In genomic region chr19:46016426-46017094, GRCh38 we compare ENCODE assay signal across 8 cellular contexts. TPM values are rescaled to one million over a fixed set of nuclear protein-coding genes. Genes with fewer than 3 reads are reported as not detected.
DNase-seq lines count a peak whose midpoint lies in the region; ATAC-seq, FAIRE-seq and TF ChIP-seq lines count a peak whose summit lies in the region.

No MANE protein-coding gene starts in this region.

- H3K4me3 ChIP-seq in SK-N-MC: peak overlapping the region; percentile 52
- peak overlapping the region; percentile 38 to 60 (median 54) for H3K4me3 ChIP-seq in pancreas
- H3K4me3 ChIP-seq in thymus (ENCODE audit: low read length): peak overlapping the region; percentile 61

- H3K9ac ChIP-seq in SK-N-MC (ENCODE audit: insufficient read length): no peak overlapping the region

- no peak overlapping the region for H3K27ac ChIP-seq in SK-N-MC
- H3K27ac ChIP-seq in pancreas: no peak overlapping the region
- no peak overlapping the region for H3K27ac ChIP-seq in thymus (ENCODE audit: low read depth)

- intact Hi-C loops in head of caudate nucleus (cut with DNase I) (loop anchor here (10.0 kb wide), 1 partner anchor 132 kb away; the partner anchor contains the start of gene IRF2BP1), pancreas (cut with DNase I) (loop anchor here in 2 of 3 donors (5.0 to 10.0 kb wide), 2 partner anchors 199 to 202 kb away; partner anchors contain the start of gene RSPH6A (in 2 of the 2))

- DNase-seq in SKM-1 treated with dmso at 0.1 percent for 144 hours (lab: John Stamatoyannopoulos, UW; ENCODE audit: unreplicated experiment) (peak; percentile 15), SKM-1 (lab: John Stamatoyannopoulos, UW; ENCODE audit: unreplicated experiment) (no peak), LoVo (ENCODE audit: low spot score) (peak; percentile 86), SK-N-MC (ENCODE audit: low read depth, low spot score) (no peak), head of caudate nucleus (peak in 41 of 42 donors; percentile 52 to 92 (median 82)), pancreas (peak; percentile 73 to 92 (median 88))
- peak; percentile 81 for DNase-seq in activated naive CD4-positive, alpha-beta T cell treated with anti-CD3 and anti-CD28 coated beads, Interleukin-2, amount 50 U/mL, for 16 hours

- 0 to 1% methylated on average over 47 to 48 of the region's 48 CpGs for WGBS in pancreas, 2 donors
- 2% methylated on average over 48 of the region's 48 CpGs for WGBS in thymus

- H3K27me3 ChIP-seq in pancreas (no peaks in the 10 kb centered on the region), thymus (ENCODE audit: control insufficient read depth, insufficient read depth) (peaks cover 30% of the 10 kb centered on the region)

- no peaks in the 10 kb centered on the region for H3K36me3 ChIP-seq in SK-N-MC (ENCODE audit: insufficient read depth, low read length)
- H3K36me3 ChIP-seq in pancreas: no peaks in the 10 kb centered on the region
- no peaks in the 10 kb centered on the region for H3K36me3 ChIP-seq in thymus (ENCODE audit: control insufficient read depth, insufficient read depth)

- H3K9me3 ChIP-seq in SK-N-MC (ENCODE audit: low read depth, low read length): no peaks in the 10 kb centered on the region
- no peaks in the 10 kb centered on the region for H3K9me3 ChIP-seq in pancreas
- H3K9me3 ChIP-seq in thymus (ENCODE audit: control insufficient read depth): peaks cover 2% of the 10 kb centered on the region

- TF ChIP-seq CTCF in pancreas (IDR thresholded peaks at IDR 0.05): peak; percentile 78 to 89 (median 88)

- H3K4me1 ChIP-seq in pancreas: peaks cover 0 to 8% (median 3%) of the 10 kb centered on the region in 3 donors
- peaks cover 8% of the 10 kb centered on the region for H3K4me1 ChIP-seq in thymus (ENCODE audit: control insufficient read depth, insufficient read depth, low read length)

- ATAC-seq in pancreas: peak; percentile 69 to 88 (median 82)

- no peak for FAIRE-seq in pancreas (lab: Jason Lieb, UNC)

RNA-seq across cellular contexts. Expression of gene PGLYRP1, which starts 6.3 kb away (rescaled TPM):
- under 1 TPM in 1 of 6 donors, not detected in 5; 0.20 TPM for total RNA-seq in pancreas
- polyA plus RNA-seq in pancreas: not detected
- polyA plus RNA-seq in thymus: 0.37 TPM

RNA-seq across cellular contexts. Expression of gene CCDC61, which starts 21.3 kb away (rescaled TPM):
- total RNA-seq in pancreas: 10 to 100 TPM in 1 of 6 donors, 1 to 10 TPM in 5; 4.9 to 13.4 (median 8.4) TPM
- polyA plus RNA-seq in pancreas (10 to 100 TPM; 18.5 to 19.9 TPM), thymus (23.0 TPM)

RNA-seq across cellular contexts. Expression of gene IGFL4, which starts 24.2 kb away (rescaled TPM):
- total RNA-seq in pancreas: under 1 TPM in 2 of 6 donors, not detected in 4; 0.15 to 0.28 TPM
- under 1 TPM; 0.04 to 0.21 TPM for polyA plus RNA-seq in pancreas
- polyA plus RNA-seq in thymus: 0.16 TPM

RNA-seq across cellular contexts. Expression of gene NOVA2, which starts 42.9 kb away (rescaled TPM):
- 1 to 10 TPM in 4 of 6 donors, under 1 TPM in 2; 0.43 to 1.5 (median 1.2) TPM for total RNA-seq in pancreas
- 1 to 10 TPM; 1.7 to 2.6 TPM for polyA plus RNA-seq in pancreas
- 1.0 TPM for polyA plus RNA-seq in thymus

Comparison
In these comparisons a context has a peak if more than half of its experiments do, and no peak if none do; other contexts are left out.
1. DNase-seq: peak in SKM-1 treated with dmso at 0.1 percent for 144 hours (single experiment), LoVo (single experiment), activated naive CD4-positive, alpha-beta T cell treated with anti-CD3 and anti-CD28 coated beads, Interleukin-2, amount 50 U/mL, for 16 hours (single experiment), head of caudate nucleus (41 of 42) and pancreas (6 of 6); none in SKM-1 (single experiment) and SK-N-MC (single experiment).
2. Peak in every context shown above with its lines, with median percentiles within 50 percentile points of each other: H3K4me3 ChIP-seq.